Comparison of ENCODE assay signal across 23 cellular contexts in genomic region chr12:114757926-114758325, GRCh38.
"Had no signal": no experiment of that assay in that cellular context is flagged by ENCODE, and none has a peak within 500 bp of the region (broad histone marks: within the 10 kb centered on the region; RNA-seq: fewer than 3 reads in every experiment).

No MANE protein-coding gene starts in this region.

- DNase-seq: dermis blood vessel endothelial cell; effector memory CD4-positive, alpha-beta T cell; head of caudate nucleus; kidney; mucosa of descending colon; naive B cell; nucleus accumbens; psoas muscle; right lobe of liver; small intestine; stimulated activated CD4-positive, alpha-beta T cell treated with anti-CD3 and anti-CD28 coated beads, Interleukin-1b, Interleukin-23, amount 100 ng/mL, for 48 hours; stimulated activated CD4-positive, alpha-beta T cell treated with anti-CD3 and anti-CD28 coated beads, Interleukin-4, amount 100 ng/mL, for 1 hour; stimulated activated CD8-positive, alpha-beta memory T cell treated with anti-CD3 and anti-CD28 coated beads, Interleukin-4, amount 100 ng/mL, for 48 hours; stimulated activated naive CD4-positive, alpha-beta T cell; stomach; thyroid gland had no signal

- H3K4me3 Mint-ChIP-seq: memory B cell; naive B cell; natural killer cell treated with Interleukin-12 subunit alpha and Interleukin-12 subunit beta and Interleukin-15 and Interleukin-18, amount 100 ng/mL, for 72 hours; type B pancreatic cell had no signal

- H3K36me3 ChIP-seq: esophagus muscularis mucosa, right lobe of liver, stomach, thyroid gland had no signal

- H3K4me1 ChIP-seq: psoas muscle, right lobe of liver, stomach, thyroid gland had no signal

- H3K27me3 Mint-ChIP-seq: natural killer cell treated with Interleukin-12 subunit alpha and Interleukin-12 subunit beta and Interleukin-15 and Interleukin-18, amount 100 ng/mL, for 72 hours; type B pancreatic cell had no signal

- H3K27ac ChIP-seq: coronary artery, esophagus muscularis mucosa, psoas muscle, right lobe of liver, stomach, thyroid gland had no signal

- H3K36me3 Mint-ChIP-seq: memory B cell; naive B cell; natural killer cell treated with Interleukin-12 subunit alpha and Interleukin-12 subunit beta and Interleukin-15 and Interleukin-18, amount 100 ng/mL, for 72 hours; type B pancreatic cell had no signal

- H3K4me3 ChIP-seq: coronary artery, esophagus muscularis mucosa, lung, mucosa of descending colon, psoas muscle, right lobe of liver, stomach, thyroid gland had no signal

- H3K9me3 Mint-ChIP-seq: memory B cell; natural killer cell treated with Interleukin-12 subunit alpha and Interleukin-12 subunit beta and Interleukin-15 and Interleukin-18, amount 100 ng/mL, for 72 hours; type B pancreatic cell had no signal

- H3K9me3 ChIP-seq: esophagus muscularis mucosa, mucosa of descending colon, psoas muscle, right lobe of liver, stomach, thyroid gland had no signal

- ATAC-seq: left lobe of liver; mucosa of descending colon; natural killer cell treated with Interleukin-12 subunit alpha and Interleukin-12 subunit beta and Interleukin-15 and Interleukin-18, amount 100 ng/mL, for 72 hours; psoas muscle; right lobe of liver had no signal

- H3K4me1 Mint-ChIP-seq: memory B cell, naive B cell had no signal

- H3K27ac Mint-ChIP-seq: memory B cell; natural killer cell treated with Interleukin-12 subunit alpha and Interleukin-12 subunit beta and Interleukin-15 and Interleukin-18, amount 100 ng/mL, for 72 hours; type B pancreatic cell had no signal

- H3K27me3 ChIP-seq: esophagus muscularis mucosa, right lobe of liver, stomach, thyroid gland had no signal
